14 cellular contexts compared by ENCODE assay signal in genomic region chr16:48232459-48233040, GRCh38. TPM values are rescaled to one million over a fixed set of nuclear protein-coding genes. Genes with fewer than 3 reads are reported as not detected.
A peak's percentile ranks its signal among the peaks of the same experiment; 100 is the strongest.
DNase-seq lines count a peak whose midpoint lies in the region; ATAC-seq, FAIRE-seq and TF ChIP-seq lines count a peak whose summit lies in the region.
"Had no signal": no experiment of that assay in that cellular context is flagged by ENCODE, and none has a peak within 500 bp of the region (broad histone marks: within the 10 kb centered on the region; RNA-seq: fewer than 3 reads in every experiment).

No MANE protein-coding gene starts in this region.

- peak overlapping the region; percentile 27 to 85 for H3K27ac Mint-ChIP-seq in stimulated activated naive CD8-positive, alpha-beta T cell treated with anti-CD3 and anti-CD28 coated beads, Interleukin-15, amount 100 ng/mL, for 72 hours
- H3K27ac Mint-ChIP-seq: stimulated activated naive B cell treated with anti-CD40 and anti-IgM and Interleukin-4, amounts not matched to agents 10 μg/mL and 1 μg/mL and 100 μg/mL, for 72 hours had no signal

- FAIRE-seq in GM12878 (lab: Jason Lieb, UNC), result peak; percentile 61
- FAIRE-seq: islet of Langerhans had no signal

- H3K9ac ChIP-seq in GM12878 (ENCODE audit: control insufficient read depth, insufficient read depth, low read length), result no peak overlapping the region; the same call in 1 of the 2 replicates

- H3K27ac ChIP-seq in RWPE2 (ENCODE audit: poor library complexity, severe bottlenecking) (no peak overlapping the region), GM12878 (ENCODE audit: control insufficient read depth, insufficient read depth) (peak overlapping the region; percentile 29; the same call in 1 of the 2 replicates), esophagus muscularis mucosa (replicated peaks in 1 of 4) (no peak overlapping the region)
- H3K27ac ChIP-seq: gastroesophageal sphincter, sigmoid colon had no signal

- no peak overlapping the region; the same call in 1 of the 2 replicates for H3K4me2 ChIP-seq in GM12878 (ENCODE audit: control insufficient read depth, insufficient read depth)

- in situ Hi-C loops in GM12878 (cut with MboI), result loop anchor here (5.0 kb wide), 1 partner anchor 400 kb away; no protein-coding TSS in a partner anchor

- POLR2A ChIA-PET in GM12878 (lab: Charles Lee), result interaction anchor here (1.0 kb wide), 1 partner anchor 391 kb away, joined by 3 read pairs; no protein-coding TSS in a partner anchor

- H3K4me3 ChIP-seq in RWPE2 (ENCODE audit: severe bottlenecking) (no peak overlapping the region), GM12878 (no peak overlapping the region), esophagus muscularis mucosa (no peak overlapping the region)
- H3K4me3 ChIP-seq: gastroesophageal sphincter, HAP-1, sigmoid colon had no signal

- H3K36me3 ChIP-seq in RWPE2 (ENCODE audit: low read depth), result no peaks in the 10 kb centered on the region
- no peaks in the 10 kb centered on the region for H3K36me3 ChIP-seq in GM12878 (ENCODE audit: control insufficient read depth in 2 of 2, insufficient read depth in 2 of 2, low read length in 1 of 2)
- H3K36me3 ChIP-seq in esophagus muscularis mucosa, result no peaks in the 10 kb centered on the region
- H3K36me3 ChIP-seq: gastroesophageal sphincter, HAP-1, sigmoid colon had no signal

- BruUV-seq in GM12878 (replicated peaks; lab: Mats Ljungman, UMichigan), result no TSS peak

- SMC1A ChIA-PET in GM12878 (lab: Charles Lee; ENCODE audit: uncharacterized antibody, unreplicated experiment), result interaction anchor here (0.6 to 5.4 kb wide), 9 partner anchors 44 to 397 kb away, joined by 3 to 30 read pairs (median 4); no protein-coding TSS in a partner anchor

- intact Hi-C loops in GM12878 (cut with micrococcal nuclease; ENCODE audit: unreplicated experiment) (loop anchor here (5.0 kb wide), 1 partner anchor 390 kb away; no protein-coding TSS in a partner anchor), esophagus muscularis mucosa (cut with DNase I) (no loop called here)

- H3K79me2 ChIP-seq in GM12878 (ENCODE audit: control insufficient read depth, insufficient read depth, low read length), result no peaks in the 10 kb centered on the region

- peaks cover 10% of the 10 kb centered on the region for H3K27me3 Mint-ChIP-seq in stimulated activated naive CD8-positive, alpha-beta T cell treated with anti-CD3 and anti-CD28 coated beads, Interleukin-15, amount 100 ng/mL, for 72 hours

- no peak for TF ChIP-seq RAD21 in GM12878 (IDR thresholded peaks at IDR 0.05; ENCODE audit: insufficient read depth, low read depth, low read length)

- RAD21 ChIA-PET in GM12878 (lab: Charles Lee; ENCODE audit: unreplicated experiment), result interaction anchor here (1.0 to 3.7 kb wide), 8 partner anchors 12 to 400 kb away, joined by 3 to 30 read pairs (median 6); no protein-coding TSS in a partner anchor

- H3K4me1 Mint-ChIP-seq in stimulated activated naive CD8-positive, alpha-beta T cell treated with anti-CD3 and anti-CD28 coated beads, Interleukin-15, amount 100 ng/mL, for 72 hours, result peaks cover 20% of the 10 kb centered on the region

- H3K27me3 ChIP-seq in RWPE2 (ENCODE audit: insufficient read depth, poor library complexity, severe bottlenecking) (no peaks in the 10 kb centered on the region), GM12878 (replicated peaks in 1 of 2; ENCODE audit: control insufficient read depth in 2 of 2, insufficient read depth in 2 of 2, low read length in 1 of 2) (no peaks in the 10 kb centered on the region), esophagus muscularis mucosa (peaks cover 0 to 6% (median 0%) of the 10 kb centered on the region in 4 donors)
- H3K27me3 ChIP-seq: gastroesophageal sphincter, sigmoid colon had no signal

- H3K9me3 ChIP-seq in RWPE2 (ENCODE audit: severe bottlenecking) (no peaks in the 10 kb centered on the region), GM12878 (replicated peaks; ENCODE audit: control insufficient read depth, insufficient read depth, low read length) (no peaks in the 10 kb centered on the region), esophagus muscularis mucosa (no peaks in the 10 kb centered on the region)
- H3K9me3 ChIP-seq: gastroesophageal sphincter, HAP-1, sigmoid colon had no signal

- CTCF ChIA-PET in GM12878 (lab: Yijun Ruan, JAX), result interaction anchor here (0.6 to 4.8 kb wide), 16 partner anchors 8 to 400 kb away, joined by 3 to 47 read pairs (median 4); no protein-coding TSS in a partner anchor

- peak; percentile 11 for DNase-seq in stimulated activated CD4-positive, alpha-beta T cell treated with anti-CD3 and anti-CD28 coated beads, Interleukin-1b, Interleukin-23, amount 100 ng/mL, for 48 hours
- no peak for DNase-seq in stimulated activated CD4-positive, alpha-beta T cell treated with anti-CD3 and anti-CD28 coated beads, Interleukin-12 subunit alpha, Interleukin-12 subunit beta, amount 100 ng/mL, for 4 hours
- DNase-seq in RWPE2 (ENCODE audit: low spot score), result no peak
- DNase-seq in GM12878 (ENCODE audit: low read depth, low spot score), result no peak
- DNase-seq in stimulated activated naive CD8-positive, alpha-beta T cell treated with anti-CD3 and anti-CD28 coated beads, Interleukin-15, amount 100 ng/mL, for 72 hours, result no peak
- DNase-seq in globus pallidus (ENCODE audit: low spot score), result no peak
- no peak for DNase-seq in esophagus muscularis mucosa (ENCODE audit: extremely low spot score)
- DNase-seq: central memory CD4-positive, alpha-beta T cell; sigmoid colon; stimulated activated naive B cell treated with anti-CD40 and anti-IgM and Interleukin-4, amounts not matched to agents 10 μg/mL and 1 μg/mL and 100 μg/mL, for 72 hours had no signal

- no peaks in the 10 kb centered on the region for H4K20me1 ChIP-seq in GM12878 (ENCODE audit: control insufficient read depth, insufficient read depth)

- no peak for TF ChIP-seq POLR2A in GM12878 (IDR thresholded peaks at IDR 0.05; ENCODE audit: low read depth, low read length)
- no peak for TF ChIP-seq POLR2A in esophagus muscularis mucosa (IDR thresholded peaks at IDR 0.05; ENCODE audit: low read depth)

- no peak for TF ChIP-seq CTCF in RWPE2 (IDR thresholded peaks at IDR 0.05; ENCODE audit: poor library complexity, severe bottlenecking)
- no peak for TF ChIP-seq CTCF in GM12878 (IDR thresholded peaks at IDR 0.05 in 2 of 3, conservative IDR thresholded peaks at IDR 0.05 in 1 of 3; ENCODE audit: control insufficient read depth in 2 of 3, extremely low read depth in 1 of 3, insufficient read depth in 1 of 3, low read depth in 3 of 3, low read length in 3 of 3)
- no peak for TF ChIP-seq CTCF in esophagus muscularis mucosa (IDR thresholded peaks at IDR 0.05)

- no peaks in the 10 kb centered on the region for H3K9me3 Mint-ChIP-seq in stimulated activated naive CD8-positive, alpha-beta T cell treated with anti-CD3 and anti-CD28 coated beads, Interleukin-15, amount 100 ng/mL, for 72 hours
- H3K9me3 Mint-ChIP-seq: stimulated activated naive B cell treated with anti-CD40 and anti-IgM and Interleukin-4, amounts not matched to agents 10 μg/mL and 1 μg/mL and 100 μg/mL, for 72 hours had no signal

- TF ChIP-seq EP300 in GM12878 (IDR thresholded peaks at IDR 0.05; ENCODE audit: borderline replicate concordance in 1 of 2, control insufficient read depth in 1 of 2, low read depth in 2 of 2, low read length in 2 of 2) (no peak), esophagus muscularis mucosa (IDR thresholded peaks at IDR 0.05) (no peak)

- 82% methylated on average over 2 of the region's 2 CpGs for WGBS in GM12878 (ENCODE audit: insufficient coverage, insufficient replicate concordance, low lambda C conversion rate, missing lambda C conversion rate)
- 100% methylated on average over 2 of the region's 2 CpGs for WGBS in esophagus muscularis mucosa

- no peaks in the 10 kb centered on the region for H3K4me1 ChIP-seq in RWPE2 (ENCODE audit: insufficient read depth, poor library complexity, severe bottlenecking)
- H3K4me1 ChIP-seq in GM12878 (ENCODE audit: control insufficient read depth, insufficient read depth, low read length), result peaks cover 3% of the 10 kb centered on the region
- no peaks in the 10 kb centered on the region for H3K4me1 ChIP-seq in esophagus muscularis mucosa
- H3K4me1 ChIP-seq: gastroesophageal sphincter, HAP-1, sigmoid colon had no signal

- 0 out of 3 replicates have a peak, but pooled peaks have one; percentile 38 for ATAC-seq in RWPE2 (ENCODE audit: low read depth)
- peak; percentile 58 for ATAC-seq in GM12878
- peak; percentile 72 for ATAC-seq in stimulated activated naive CD8-positive, alpha-beta T cell treated with anti-CD3 and anti-CD28 coated beads, Interleukin-15, amount 100 ng/mL, for 72 hours
- ATAC-seq in GM19467 (IDR thresholded peaks at IDR 0.05; ENCODE audit: unreplicated experiment), result no peak
- ATAC-seq: gastroesophageal sphincter had no signal

- peak overlapping the region; percentile 58 for H2AFZ ChIP-seq in GM12878 (ENCODE audit: control insufficient read depth, low read depth, low read length)

- peak overlapping the region; percentile 7 to 50 for H3K4me3 Mint-ChIP-seq in stimulated activated naive CD8-positive, alpha-beta T cell treated with anti-CD3 and anti-CD28 coated beads, Interleukin-15, amount 100 ng/mL, for 72 hours
- H3K4me3 Mint-ChIP-seq: stimulated activated naive B cell treated with anti-CD40 and anti-IgM and Interleukin-4, amounts not matched to agents 10 μg/mL and 1 μg/mL and 100 μg/mL, for 72 hours had no signal

RNA-seq across cellular contexts. Expression of gene LONP2, which starts 11.6 kb away (rescaled TPM):
- total RNA-seq in GM12878 (2013; cell fraction: nucleolus; rRNA removed), result 86.3 and 91.1 TPM in 2 replicates
- total RNA-seq in GM12878 (2014; rRNA removed) (31.5 and 34.4 TPM in 2 replicates), GM12878 (2014; rRNA removed; fragmentation: Illumina TruSeq; extraction: Trizol) (36.3 and 38.2 TPM in 2 replicates), GM12878 (2021) (43.8 and 44.8 TPM in 2 replicates), esophagus muscularis mucosa (10 to 100 TPM; 51.4 to 73.4 (median 63.3) TPM)
- 15.8 TPM for polyA plus RNA-seq in GM12878 (2011; ENCODE audit: low read depth)
- polyA plus RNA-seq in GM12878 (2011; rRNA removed) (45.0 and 55.0 TPM in 2 replicates), GM12878 (2014; fragmentation: Illumina TruSeq; extraction: Trizol) (30.4 and 30.5 TPM in 2 replicates), GM12878 (2014; fragmentation: Nextera tagmentation; extraction: Ambion mirVana) (10 to 100 TPM in 1 of 2 experiments, 1 to 10 TPM in 1; 8.3 to 10.1 TPM), GM12878 (2014; rRNA removed) (26.4 and 28.7 TPM in 2 replicates), GM12878 (2016; fragmentation: Nextera tagmentation; extraction: Ambion mirVana) (10 to 100 TPM; 44.2 to 48.0 TPM)
- polyA plus RNA-seq in GM12878 (2011; cell fraction: cytosol; rRNA removed), result 22.9 and 25.4 TPM in 2 replicates
- 33.0 and 37.3 TPM in 2 replicates for polyA plus RNA-seq in GM12878 (2011; cell fraction: nucleus; rRNA removed)
- 20.2 and 28.0 TPM in 2 replicates for polyA plus RNA-seq in GM12878 (2012)
- 69.2 and 83.0 TPM in 2 replicates for polyA minus RNA-seq in GM12878 (2011; rRNA and poly(A)+ RNA removed)
- 29.3 and 30.3 TPM in 2 replicates for polyA minus RNA-seq in GM12878 (2011; cell fraction: cytosol; rRNA and poly(A)+ RNA removed)
- polyA minus RNA-seq in GM12878 (2011; cell fraction: nucleus; rRNA and poly(A)+ RNA removed), result 33.5 and 42.2 TPM in 2 replicates

RNA-seq across cellular contexts. Expression of gene ABCC11, which starts 14.8 kb away (rescaled TPM):
- total RNA-seq in GM12878 (2013; cell fraction: nucleolus; rRNA removed), result 0.31 TPM in 1 of 2 replicates, not detected in the other
- total RNA-seq in GM12878 (2014; rRNA removed) (not detected in 2 replicates), GM12878 (2014; rRNA removed; fragmentation: Illumina TruSeq; extraction: Trizol) (not detected in 2 replicates), GM12878 (2021) (not detected in 2 replicates), esophagus muscularis mucosa (not detected)
- not detected for polyA plus RNA-seq in GM12878 (2011; ENCODE audit: low read depth)
- polyA plus RNA-seq in GM12878 (2011; rRNA removed) (0.01 and 0.04 TPM in 2 replicates), GM12878 (2014; fragmentation: Illumina TruSeq; extraction: Trizol) (0.15 TPM in 1 of 2 replicates, not detected in the other), GM12878 (2014; fragmentation: Nextera tagmentation; extraction: Ambion mirVana) (not detected), GM12878 (2014; rRNA removed) (not detected in 2 replicates), GM12878 (2016; fragmentation: Nextera tagmentation; extraction: Ambion mirVana) (under 1 TPM; 0.05 to 0.20 TPM)
- 0.02 and 0.25 TPM in 2 replicates for polyA plus RNA-seq in GM12878 (2011; cell fraction: cytosol; rRNA removed)
- 0.06 and 0.10 TPM in 2 replicates for polyA plus RNA-seq in GM12878 (2011; cell fraction: nucleus; rRNA removed)
- polyA plus RNA-seq in GM12878 (2012), result not detected in 2 replicates
- polyA minus RNA-seq in GM12878 (2011; rRNA and poly(A)+ RNA removed), result not detected in 2 replicates
- polyA minus RNA-seq in GM12878 (2011; cell fraction: cytosol; rRNA and poly(A)+ RNA removed), result not detected in 2 replicates
- polyA minus RNA-seq in GM12878 (2011; cell fraction: nucleus; rRNA and poly(A)+ RNA removed), result not detected in 2 replicates
- total RNA-seq: gastroesophageal sphincter had no signal
